ENCODE assay signal across 23 cellular contexts in genomic region chr16:52770828-52771227, GRCh38.
"Had no signal": no experiment of that assay in that cellular context is flagged by ENCODE, and none has a peak within 500 bp of the region (broad histone marks: within the 10 kb centered on the region; RNA-seq: fewer than 3 reads in every experiment).

No MANE protein-coding gene starts in this region.

- H3K9me3 ChIP-seq: MG63, SJSA1 had no signal

- H3K27me3 Mint-ChIP-seq: T-cell had no signal

- H3K27me3 ChIP-seq: SJSA1 had no signal

- H3K27ac ChIP-seq: SJSA1, SK-N-MC had no signal

- H3K4me3 ChIP-seq: MG63, SJSA1, SK-N-MC had no signal

- H3K4me1 Mint-ChIP-seq: T-cell had no signal

- ATAC-seq: HepG2, T-cell had no signal

- H3K27ac Mint-ChIP-seq: T-cell had no signal

- H3K4me3 Mint-ChIP-seq: T-cell had no signal

- H3K36me3 ChIP-seq: MG63, SJSA1 had no signal

- H3K4me1 ChIP-seq: SJSA1 had no signal

- DNase-seq: IMR-90, Karpas-422, KG1, MG63, NCI-H1092, NCI-H1105 treated with DMSO at 0.1 percent for 48 hours, NCI-H1694, NCI-H187 treated with DMSO at 0.1 percent for 48 hours, NCI-H2029 treated with DMSO at 0.1 percent for 48 hours, NCI-H2171, NCI-H226, NCI-H446, NCI-H510A, NCI-H524 treated with DMSO at 0.1 percent for 48 hours, NCI-H774, Right ventricle myocardium superior, RPMI8226, SIG-M5, SW 1271, T-cell had no signal

- H3K36me3 Mint-ChIP-seq: T-cell had no signal
